In genomic region chr13:43933378-43933777, GRCh38 we compare ENCODE assay signal across 15 cellular contexts. TPM values are rescaled to one million over a fixed set of nuclear protein-coding genes. Genes with fewer than 3 reads are reported as not detected.
DNase-seq lines count a peak whose midpoint lies in the region; ATAC-seq and TF ChIP-seq lines count a peak whose summit lies in the region.
"Had no signal": no experiment of that assay in that cellular context is flagged by ENCODE, and none has a peak within 500 bp of the region (broad histone marks: within the 10 kb centered on the region; RNA-seq: fewer than 3 reads in every experiment).

No MANE protein-coding gene starts in this region.

- DNase-seq in NOMO-1 (lab: John Stamatoyannopoulos, UW; ENCODE audit: unreplicated experiment in 2 of 2) (peak; percentile 36 to 57), NOMO-1 treated with dmso at 0.1 percent for 144 hours (lab: John Stamatoyannopoulos, UW; ENCODE audit: unreplicated experiment) (no peak), natural killer cell (no peak), kidney glomerular epithelial cell (lab: John Stamatoyannopoulos, UW) (no peak)
- DNase-seq in CD8-positive, alpha-beta T cell = no peak
- no peak for DNase-seq in activated naive CD4-positive, alpha-beta T cell treated with Interleukin-2 at 50 U/mL for 16 hours
- DNase-seq: activated T-cell treated with anti-CD3 and anti-CD28 coated beads, Interleukin-2, amount 50 U/mL, for 72 hours; left cardiac atrium; occipital lobe; stimulated activated CD4-positive, alpha-beta T cell treated with anti-CD3 and anti-CD28 coated beads, Interleukin-2, amount 100 ng/mL, for 48 hours; T-helper 9 cell had no signal

- H3K4me1 ChIP-seq in CD8-positive, alpha-beta T cell (ENCODE audit: insufficient read depth, low read length) = no peaks in the 10 kb centered on the region

- H3K27me3 ChIP-seq in CD8-positive, alpha-beta T cell (ENCODE audit: insufficient read depth, low read length) = no peaks in the 10 kb centered on the region
- H3K27me3 ChIP-seq: cardiac muscle cell had no signal

- CTCF ChIA-PET in CD8-positive, alpha-beta T cell (lab: Charles Lee) = no interaction called here

- intact Hi-C loops in natural killer cell (cut with micrococcal nuclease) = no loop called here
- intact Hi-C loops in CD8-positive, alpha-beta T cell (cut with DNase I, micrococcal nuclease) = no loop called here

- no peaks in the 10 kb centered on the region for H3K9me3 ChIP-seq in CD8-positive, alpha-beta T cell (ENCODE audit: low read length)

- H3K9me3 Mint-ChIP-seq in natural killer cell = no peaks in the 10 kb centered on the region
- no peaks in the 10 kb centered on the region for H3K9me3 Mint-ChIP-seq in CD8-positive, alpha-beta T cell
- H3K9me3 Mint-ChIP-seq: activated T-cell treated with anti-CD3 and anti-CD28 coated beads, Interleukin-2, amount 50 U/mL, for 72 hours had no signal

- peaks cover 19% of the 10 kb centered on the region in 2 donors for H3K27me3 Mint-ChIP-seq in natural killer cell (ENCODE audit: low read depth in 2 of 2)
- peaks cover 6% of the 10 kb centered on the region for H3K27me3 Mint-ChIP-seq in CD8-positive, alpha-beta T cell (ENCODE audit: low read depth)

- peak; percentile 98 for ATAC-seq in HG02571 (IDR thresholded peaks at IDR 0.05; ENCODE audit: unreplicated experiment)
- peak; percentile 100 for ATAC-seq in HG03342 (IDR thresholded peaks at IDR 0.05; ENCODE audit: unreplicated experiment)
- ATAC-seq in natural killer cell = no peak
- ATAC-seq in CD8-positive, alpha-beta T cell = no peak
- ATAC-seq: activated T-cell treated with anti-CD3 and anti-CD28 coated beads, Interleukin-2, amount 50 U/mL, for 72 hours; left cardiac atrium had no signal

- H3K27ac ChIP-seq in CD8-positive, alpha-beta T cell (ENCODE audit: low read depth, low read length) = no peak overlapping the region
- H3K27ac ChIP-seq: 22Rv1, cardiac muscle cell had no signal

- H3K36me3 ChIP-seq in CD8-positive, alpha-beta T cell (ENCODE audit: insufficient read depth, low read length) = no peaks in the 10 kb centered on the region
- H3K36me3 ChIP-seq: cardiac muscle cell had no signal

- H3K4me3 ChIP-seq in CD8-positive, alpha-beta T cell (ENCODE audit: low read depth, low read length) = no peak overlapping the region
- H3K4me3 ChIP-seq: cardiac muscle cell had no signal

- no peak overlapping the region for H3K27ac Mint-ChIP-seq in natural killer cell
- no peak overlapping the region for H3K27ac Mint-ChIP-seq in CD8-positive, alpha-beta T cell
- H3K27ac Mint-ChIP-seq: activated T-cell treated with anti-CD3 and anti-CD28 coated beads, Interleukin-2, amount 50 U/mL, for 72 hours had no signal

- H3K36me3 Mint-ChIP-seq in natural killer cell = no peaks in the 10 kb centered on the region
- no peaks in the 10 kb centered on the region for H3K36me3 Mint-ChIP-seq in CD8-positive, alpha-beta T cell

- TF ChIP-seq CTCF in natural killer cell (IDR thresholded peaks at IDR 0.05) = no peak
- no peak for TF ChIP-seq CTCF in CD8-positive, alpha-beta T cell (IDR thresholded peaks at IDR 0.05)

- POLR2A ChIA-PET in CD8-positive, alpha-beta T cell (lab: Charles Lee) = no interaction called here

- no peak overlapping the region for H3K4me3 Mint-ChIP-seq in natural killer cell
- H3K4me3 Mint-ChIP-seq in CD8-positive, alpha-beta T cell = no peak overlapping the region
- H3K4me3 Mint-ChIP-seq: activated T-cell treated with anti-CD3 and anti-CD28 coated beads, Interleukin-2, amount 50 U/mL, for 72 hours had no signal

- H3K4me1 Mint-ChIP-seq in natural killer cell = no peaks in the 10 kb centered on the region
- no peaks in the 10 kb centered on the region for H3K4me1 Mint-ChIP-seq in CD8-positive, alpha-beta T cell (ENCODE audit: low read depth)

RNA-seq across cellular contexts. Expression of gene LACC1, which starts 53.7 kb away (rescaled TPM):
- 1 to 10 TPM; 1.1 to 4.3 (median 2.8) TPM for total RNA-seq in natural killer cell
- under 1 TPM; 0.16 to 0.36 TPM for total RNA-seq in CD8-positive, alpha-beta T cell

RNA-seq across cellular contexts. Expression of gene CCDC122, which starts 53.8 kb away (rescaled TPM):
- total RNA-seq in natural killer cell = 1 to 10 TPM; 1.2 to 2.1 (median 1.6) TPM
- total RNA-seq in CD8-positive, alpha-beta T cell = not detected

Comparison
In these comparisons a context has a peak if more than half of its experiments do, and no peak if none do; other contexts are left out.
1. DNase-seq: peak in NOMO-1 (2 of 2); none in NOMO-1 treated with dmso at 0.1 percent for 144 hours (single experiment), natural killer cell (single experiment), kidney glomerular epithelial cell (single experiment), CD8-positive, alpha-beta T cell (0 of 7) and activated naive CD4-positive, alpha-beta T cell treated with Interleukin-2 at 50 U/mL for 16 hours (single experiment).
2. ATAC-seq: peak in HG02571 (single experiment) and HG03342 (single experiment); none in natural killer cell (0 of 3) and CD8-positive, alpha-beta T cell (single experiment).